ENCODE assay signal across 1 cellular context in the genomic region with DNA sequence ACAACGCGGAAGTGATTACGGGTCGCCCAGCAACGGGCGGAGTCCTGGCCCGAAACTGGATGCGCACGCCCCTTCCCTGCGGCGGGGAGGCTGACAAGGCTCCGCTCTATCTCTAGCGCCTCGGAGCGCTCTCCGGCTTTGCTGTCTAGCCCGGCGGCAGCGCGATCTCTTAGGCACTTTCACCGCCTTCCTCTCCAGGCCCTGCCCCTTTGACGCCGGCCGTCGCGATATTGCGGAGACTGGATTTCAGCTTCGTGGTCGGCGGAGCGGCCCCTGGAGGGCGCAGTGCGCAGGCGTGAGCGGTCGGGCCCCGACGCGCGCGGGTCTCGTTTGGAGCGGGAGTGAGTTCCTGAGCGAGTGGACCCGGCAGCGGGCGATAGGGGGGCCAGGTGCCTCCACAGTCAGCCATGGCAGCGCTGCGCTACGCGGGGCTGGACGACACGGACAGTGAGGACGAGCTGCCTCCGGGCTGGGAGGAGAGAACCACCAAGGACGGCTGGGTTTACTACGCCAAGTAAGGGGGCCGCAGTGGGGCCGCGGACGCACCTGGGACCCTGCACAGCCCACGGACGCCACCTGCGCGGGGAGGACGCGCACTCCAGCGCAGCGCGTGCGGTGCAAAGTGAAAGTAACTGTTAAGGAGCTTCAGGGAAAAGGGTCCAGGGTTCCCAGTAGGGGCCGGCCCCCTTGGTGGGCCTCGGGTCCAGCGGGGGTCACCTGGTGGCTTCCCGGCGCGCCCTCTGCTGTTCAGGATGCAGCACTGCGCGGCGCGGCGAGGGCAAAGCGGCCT.
TF ChIP-seq lines count a peak whose summit lies in the region.

Gene WWOX, plus strand, starts transcription at position 283 of the 790 bp plus-strand sequence.

TF ChIP-seq in HepG2, 621 proteins besides CTCF, POLR2A, EP300 and RAD21 (continued from another document and continues in another):
- TF ChIP-seq, protein P1, sequence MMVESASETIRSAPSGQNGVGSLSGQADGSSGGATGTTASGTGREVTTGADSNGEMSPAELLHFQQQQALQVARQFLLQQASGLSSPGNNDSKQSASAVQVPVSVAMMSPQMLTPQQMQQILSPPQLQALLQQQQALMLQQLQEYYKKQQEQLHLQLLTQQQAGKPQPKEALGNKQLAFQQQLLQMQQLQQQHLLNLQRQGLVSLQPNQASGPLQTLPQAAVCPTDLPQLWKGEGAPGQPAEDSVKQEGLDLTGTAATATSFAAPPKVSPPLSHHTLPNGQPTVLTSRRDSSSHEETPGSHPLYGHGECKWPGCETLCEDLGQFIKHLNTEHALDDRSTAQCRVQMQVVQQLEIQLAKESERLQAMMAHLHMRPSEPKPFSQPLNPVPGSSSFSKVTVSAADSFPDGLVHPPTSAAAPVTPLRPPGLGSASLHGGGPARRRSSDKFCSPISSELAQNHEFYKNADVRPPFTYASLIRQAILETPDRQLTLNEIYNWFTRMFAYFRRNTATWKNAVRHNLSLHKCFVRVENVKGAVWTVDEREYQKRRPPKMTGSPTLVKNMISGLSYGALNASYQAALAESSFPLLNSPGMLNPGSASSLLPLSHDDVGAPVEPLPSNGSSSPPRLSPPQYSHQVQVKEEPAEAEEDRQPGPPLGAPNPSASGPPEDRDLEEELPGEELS (CRISPR knock-in tag; IDR thresholded peaks at IDR 0.05): peak; percentile 47; the same call in 1 of the 2 replicates
- TF ChIP-seq ZFYVE20 (CRISPR knock-in tag; IDR thresholded peaks at IDR 0.05; ENCODE audit: borderline replicate concordance, low read depth): no peak
- TF ChIP-seq, protein P2, sequence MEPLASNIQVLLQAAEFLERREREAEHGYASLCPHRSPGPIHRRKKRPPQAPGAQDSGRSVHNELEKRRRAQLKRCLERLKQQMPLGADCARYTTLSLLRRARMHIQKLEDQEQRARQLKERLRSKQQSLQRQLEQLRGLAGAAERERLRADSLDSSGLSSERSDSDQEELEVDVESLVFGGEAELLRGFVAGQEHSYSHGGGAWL (CRISPR knock-in tag; IDR thresholded peaks at IDR 0.05): peak; percentile 83
- no peak for TF ChIP-seq PREB (CRISPR knock-in tag; IDR thresholded peaks at IDR 0.05)
- TF ChIP-seq CERS6 (CRISPR knock-in tag; IDR thresholded peaks at IDR 0.05): no peak
- TF ChIP-seq, protein P3, sequence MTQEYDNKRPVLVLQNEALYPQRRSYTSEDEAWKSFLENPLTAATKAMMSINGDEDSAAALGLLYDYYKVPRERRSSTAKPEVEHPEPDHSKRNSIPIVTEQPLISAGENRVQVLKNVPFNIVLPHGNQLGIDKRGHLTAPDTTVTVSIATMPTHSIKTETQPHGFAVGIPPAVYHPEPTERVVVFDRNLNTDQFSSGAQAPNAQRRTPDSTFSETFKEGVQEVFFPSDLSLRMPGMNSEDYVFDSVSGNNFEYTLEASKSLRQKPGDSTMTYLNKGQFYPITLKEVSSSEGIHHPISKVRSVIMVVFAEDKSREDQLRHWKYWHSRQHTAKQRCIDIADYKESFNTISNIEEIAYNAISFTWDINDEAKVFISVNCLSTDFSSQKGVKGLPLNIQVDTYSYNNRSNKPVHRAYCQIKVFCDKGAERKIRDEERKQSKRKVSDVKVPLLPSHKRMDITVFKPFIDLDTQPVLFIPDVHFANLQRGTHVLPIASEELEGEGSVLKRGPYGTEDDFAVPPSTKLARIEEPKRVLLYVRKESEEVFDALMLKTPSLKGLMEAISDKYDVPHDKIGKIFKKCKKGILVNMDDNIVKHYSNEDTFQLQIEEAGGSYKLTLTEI (CRISPR knock-in tag; conservative IDR thresholded peaks at IDR 0.05): no peak
- TF ChIP-seq, protein P4, sequence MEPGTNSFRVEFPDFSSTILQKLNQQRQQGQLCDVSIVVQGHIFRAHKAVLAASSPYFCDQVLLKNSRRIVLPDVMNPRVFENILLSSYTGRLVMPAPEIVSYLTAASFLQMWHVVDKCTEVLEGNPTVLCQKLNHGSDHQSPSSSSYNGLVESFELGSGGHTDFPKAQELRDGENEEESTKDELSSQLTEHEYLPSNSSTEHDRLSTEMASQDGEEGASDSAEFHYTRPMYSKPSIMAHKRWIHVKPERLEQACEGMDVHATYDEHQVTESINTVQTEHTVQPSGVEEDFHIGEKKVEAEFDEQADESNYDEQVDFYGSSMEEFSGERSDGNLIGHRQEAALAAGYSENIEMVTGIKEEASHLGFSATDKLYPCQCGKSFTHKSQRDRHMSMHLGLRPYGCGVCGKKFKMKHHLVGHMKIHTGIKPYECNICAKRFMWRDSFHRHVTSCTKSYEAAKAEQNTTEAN (CRISPR knock-in tag; conservative IDR thresholded peaks at IDR 0.05): 0 out of 2 replicates have a peak, but pooled peaks have one; percentile 58
- TF ChIP-seq KLF9 (CRISPR knock-in tag; IDR thresholded peaks at IDR 0.05; ENCODE audit: low read depth): peak; percentile 89; the same call in 1 of the 2 replicates
- TF ChIP-seq MAFK (conservative IDR thresholded peaks at IDR 0.05 in 1 of 2, IDR thresholded peaks at IDR 0.05 in 1 of 2; ENCODE audit: low read length in 2 of 2): no peak
- TF ChIP-seq ATF1 (CRISPR knock-in tag; IDR thresholded peaks at IDR 0.05): no peak; the same call in 1 of the 2 replicates
- peak; percentile 95 for TF ChIP-seq ZNF580 (CRISPR knock-in tag; IDR thresholded peaks at IDR 0.05; ENCODE audit: borderline replicate concordance, low read depth)
- TF ChIP-seq ZNF549 (CRISPR knock-in tag; IDR thresholded peaks at IDR 0.05): no peak
- 0 out of 2 replicates have a peak, but pooled peaks have one; percentile 22 for TF ChIP-seq KDM1A (CRISPR knock-in tag; IDR thresholded peaks at IDR 0.05)
- TF ChIP-seq, protein P5, sequence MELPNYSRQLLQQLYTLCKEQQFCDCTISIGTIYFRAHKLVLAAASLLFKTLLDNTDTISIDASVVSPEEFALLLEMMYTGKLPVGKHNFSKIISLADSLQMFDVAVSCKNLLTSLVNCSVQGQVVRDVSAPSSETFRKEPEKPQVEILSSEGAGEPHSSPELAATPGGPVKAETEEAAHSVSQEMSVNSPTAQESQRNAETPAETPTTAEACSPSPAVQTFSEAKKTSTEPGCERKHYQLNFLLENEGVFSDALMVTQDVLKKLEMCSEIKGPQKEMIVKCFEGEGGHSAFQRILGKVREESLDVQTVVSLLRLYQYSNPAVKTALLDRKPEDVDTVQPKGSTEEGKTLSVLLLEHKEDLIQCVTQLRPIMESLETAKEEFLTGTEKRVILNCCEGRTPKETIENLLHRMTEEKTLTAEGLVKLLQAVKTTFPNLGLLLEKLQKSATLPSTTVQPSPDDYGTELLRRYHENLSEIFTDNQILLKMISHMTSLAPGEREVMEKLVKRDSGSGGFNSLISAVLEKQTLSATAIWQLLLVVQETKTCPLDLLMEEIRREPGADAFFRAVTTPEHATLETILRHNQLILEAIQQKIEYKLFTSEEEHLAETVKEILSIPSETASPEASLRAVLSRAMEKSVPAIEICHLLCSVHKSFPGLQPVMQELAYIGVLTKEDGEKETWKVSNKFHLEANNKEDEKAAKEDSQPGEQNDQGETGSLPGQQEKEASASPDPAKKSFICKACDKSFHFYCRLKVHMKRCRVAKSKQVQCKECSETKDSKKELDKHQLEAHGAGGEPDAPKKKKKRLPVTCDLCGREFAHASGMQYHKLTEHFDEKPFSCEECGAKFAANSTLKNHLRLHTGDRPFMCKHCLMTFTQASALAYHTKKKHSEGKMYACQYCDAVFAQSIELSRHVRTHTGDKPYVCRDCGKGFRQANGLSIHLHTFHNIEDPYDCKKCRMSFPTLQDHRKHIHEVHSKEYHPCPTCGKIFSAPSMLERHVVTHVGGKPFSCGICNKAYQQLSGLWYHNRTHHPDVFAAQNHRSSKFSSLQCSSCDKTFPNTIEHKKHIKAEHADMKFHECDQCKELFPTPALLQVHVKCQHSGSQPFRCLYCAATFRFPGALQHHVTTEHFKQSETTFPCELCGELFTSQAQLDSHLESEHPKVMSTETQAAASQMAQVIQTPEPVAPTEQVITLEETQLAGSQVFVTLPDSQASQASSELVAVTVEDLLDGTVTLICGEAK (IDR thresholded peaks at IDR 0.05): no peak
- TF ChIP-seq, protein P5 (CRISPR knock-in tag; IDR thresholded peaks at IDR 0.05): peak; percentile 85
- peak; percentile 60 for TF ChIP-seq ETV5 (CRISPR knock-in tag; IDR thresholded peaks at IDR 0.05; ENCODE audit: borderline replicate concordance)
- peak; percentile 94; the same call in 1 of the 2 replicates for TF ChIP-seq MEIS1 (CRISPR knock-in tag; IDR thresholded peaks at IDR 0.05; ENCODE audit: borderline replicate concordance)
- peak; percentile 95 for TF ChIP-seq ZNF792 (CRISPR knock-in tag; IDR thresholded peaks at IDR 0.05)
